In genomic region chr5:147887026-147887627, GRCh38 we compare ENCODE assay signal across 8 cellular contexts. TPM values are rescaled to one million over a fixed set of nuclear protein-coding genes. Genes with fewer than 3 reads are reported as not detected.
DNase-seq lines count a peak whose midpoint lies in the region; ATAC-seq, FAIRE-seq and TF ChIP-seq lines count a peak whose summit lies in the region.

No MANE protein-coding gene starts in this region.

- H3K9me3 ChIP-seq in astrocyte (ENCODE audit: insufficient read depth, low read depth, low read length): no peaks in the 10 kb centered on the region

- H3K4me2 ChIP-seq in astrocyte (ENCODE audit: low read length): no peak overlapping the region

- ATAC-seq in left lobe of liver (peak; percentile 78), HG02840 (IDR thresholded peaks at IDR 0.05; ENCODE audit: low FRiP score, unreplicated experiment) (no peak)

- H3K4me3 ChIP-seq in astrocyte (ENCODE audit: insufficient read depth, low read depth, low read length): no peak overlapping the region

- no peaks in the 10 kb centered on the region for H3K27me3 ChIP-seq in astrocyte (ENCODE audit: insufficient read depth, low read length)

- no peak overlapping the region for H3K9ac ChIP-seq in astrocyte (ENCODE audit: low read length)

- peaks cover 9% of the 10 kb centered on the region for H3K36me3 Mint-ChIP-seq in astrocyte (ENCODE audit: low read depth, unreplicated experiment)

- in situ Hi-C loops in G401 (cut with HindIII; ENCODE audit: low sequenced_read_pairs): no loop called here

- no peaks in the 10 kb centered on the region for H3K36me3 ChIP-seq in astrocyte (ENCODE audit: insufficient read depth, low read length)

- no peaks in the 10 kb centered on the region for H3K9me3 Mint-ChIP-seq in astrocyte (ENCODE audit: unreplicated experiment)

- H3K4me1 ChIP-seq in astrocyte (ENCODE audit: insufficient read depth, low read length): peaks cover 7% of the 10 kb centered on the region

- peak; percentile 41 for TF ChIP-seq CTCF in astrocyte (IDR thresholded peaks at IDR 0.05; ENCODE audit: insufficient read depth, low read depth, low read length)

- H3K4me1 Mint-ChIP-seq in astrocyte (ENCODE audit: low read depth, unreplicated experiment): peaks cover 14% of the 10 kb centered on the region

- H2AFZ ChIP-seq in astrocyte (ENCODE audit: low read depth, low read length): no peak overlapping the region

- H3K27me3 Mint-ChIP-seq in astrocyte (ENCODE audit: low read depth, unreplicated experiment): no peaks in the 10 kb centered on the region

- H3K79me2 ChIP-seq in astrocyte (ENCODE audit: insufficient read depth, low read length): no peaks in the 10 kb centered on the region

- no peak for TF ChIP-seq POLR2A in GM12892 (IDR thresholded peaks at IDR 0.05; ENCODE audit: low read depth, low read length)

- intact Hi-C loops in posterior cingulate gyrus (cut with DNase I): loop anchor here (2.0 kb wide), 1 partner anchor 46 kb away; no protein-coding TSS in a partner anchor

- DNase-seq in G401 (ENCODE audit: low spot score) (peak; percentile 77), NCI-H1417 (lab: John Stamatoyannopoulos, UW) (peak; percentile 4 to 49 (median 13)), astrocyte (ENCODE audit: low read depth) (no peak), left lobe of liver (ENCODE audit: low spot score) (no peak), GM12892 (ENCODE audit: insufficient read length) (no peak), posterior cingulate gyrus (no peak)
- no peak for DNase-seq in stimulated activated CD4-positive, alpha-beta T cell treated with anti-CD3 and anti-CD28 coated beads, Interleukin-1b, Interleukin-23, amount 100 ng/mL, for 48 hours

- H4K20me1 ChIP-seq in astrocyte (ENCODE audit: insufficient read depth, low read length): no peaks in the 10 kb centered on the region

- FAIRE-seq in astrocyte (lab: Jason Lieb, UNC) (no peak), GM12892 (lab: Jason Lieb, UNC) (no peak)

- H3K27ac ChIP-seq in astrocyte (ENCODE audit: low read depth, low read length): no peak overlapping the region

- no peak overlapping the region for H3K4me3 Mint-ChIP-seq in astrocyte (ENCODE audit: unreplicated experiment)

- no peak overlapping the region for H3K27ac Mint-ChIP-seq in astrocyte (ENCODE audit: unreplicated experiment)

RNA-seq across cellular contexts. Expression of gene SCGB3A2, which starts 8.6 kb away (rescaled TPM):
- total RNA-seq in G401 (2014; rRNA removed; shearing (Covaris generic)): not detected in 2 replicates
- 0.59 and 0.82 TPM in 2 replicates for total RNA-seq in astrocyte
- total RNA-seq in left lobe of liver: not detected
- polyA plus RNA-seq in GM12892 (2012; ENCODE audit: missing spikeins): not detected

RNA-seq across cellular contexts. Expression of gene C5orf46, which starts 19.2 kb away (rescaled TPM):
- total RNA-seq in G401 (2014; rRNA removed; shearing (Covaris generic)): not detected in 2 replicates
- total RNA-seq in astrocyte: 22.6 and 32.3 TPM in 2 replicates
- total RNA-seq in left lobe of liver: not detected
- polyA plus RNA-seq in GM12892 (2012; ENCODE audit: missing spikeins): not detected

RNA-seq across cellular contexts. Expression of gene SPINK1, which starts 55.7 kb away (rescaled TPM):
- not detected in 2 replicates for total RNA-seq in G401 (2014; rRNA removed; shearing (Covaris generic))
- total RNA-seq in astrocyte (not detected in 2 replicates), left lobe of liver (20.0 TPM)
- polyA plus RNA-seq in GM12892 (2012; ENCODE audit: missing spikeins): not detected

Comparison
In these comparisons a context has a peak if more than half of its experiments do, and no peak if none do; other contexts are left out.
1. DNase-seq: peak in G401 (single experiment) and NCI-H1417 (3 of 3); none in astrocyte (single experiment), left lobe of liver (single experiment), GM12892 (single experiment), posterior cingulate gyrus (0 of 10) and stimulated activated CD4-positive, alpha-beta T cell treated with anti-CD3 and anti-CD28 coated beads, Interleukin-1b, Interleukin-23, amount 100 ng/mL, for 48 hours (single experiment).
2. RNA of gene C5orf46, which starts 19.2 kb away (total RNA-seq): 22.6 to 32.3 TPM in astrocyte; not detected in G401 and not detected in left lobe of liver (single experiment); every median in the first group is over 10 times any median in the second.
3. RNA of gene SPINK1, which starts 55.7 kb away (total RNA-seq): 20.0 TPM in left lobe of liver (single experiment); not detected in astrocyte and not detected in G401; every median in the first group is over 10 times any median in the second.